In genomic region chr19:29724741-29725140, GRCh38 we compare ENCODE assay signal across 14 cellular contexts. TPM values are rescaled to one million over a fixed set of nuclear protein-coding genes. Genes with fewer than 3 reads are reported as not detected.
DNase-seq lines count a peak whose midpoint lies in the region; ATAC-seq and TF ChIP-seq lines count a peak whose summit lies in the region.
"Had no signal": no experiment of that assay in that cellular context is flagged by ENCODE, and none has a peak within 500 bp of the region (broad histone marks: within the 10 kb centered on the region; RNA-seq: fewer than 3 reads in every experiment).

No MANE protein-coding gene starts in this region.

- H3K9ac ChIP-seq in BLaER1: no peak overlapping the region; the same call in 1 of the 2 replicates
- H3K9ac ChIP-seq in neural cell (ENCODE audit: low read length): peak overlapping the region; percentile 55

- no peak for ATAC-seq in foreskin keratinocyte
- no peak for ATAC-seq in GM18505 (IDR thresholded peaks at IDR 0.05; ENCODE audit: unreplicated experiment)
- ATAC-seq: esophagus mucosa had no signal

- H3K27ac ChIP-seq in BLaER1: no peak overlapping the region
- peak overlapping the region; percentile 58 for H3K27ac ChIP-seq in neural cell (ENCODE audit: low read length)
- no peak overlapping the region for H3K27ac ChIP-seq in foreskin keratinocyte
- H3K27ac ChIP-seq in thyroid gland: no peak overlapping the region
- H3K27ac ChIP-seq: neutrophil had no signal

- H3K4me1 Mint-ChIP-seq in chondrocyte (ENCODE audit: low read depth): peaks cover 3% of the 10 kb centered on the region
- H3K4me1 Mint-ChIP-seq: activated T-helper 17 cell treated with anti-CD3 and anti-CD28 coated beads, Interleukin-2, amount 50 U/mL, for 72 hours had no signal

- H3K36me3 Mint-ChIP-seq in chondrocyte (ENCODE audit: low read depth): no peaks in the 10 kb centered on the region
- H3K36me3 Mint-ChIP-seq: CD8-positive, alpha-beta memory T cell had no signal

- H3K4me3 ChIP-seq in BLaER1: peak overlapping the region; percentile 54
- peak overlapping the region; percentile 32 for H3K4me3 ChIP-seq in HFF-Myc (replicated peaks; ENCODE audit: low read depth, low read length)
- peak overlapping the region; percentile 52 for H3K4me3 ChIP-seq in neural cell (ENCODE audit: low read length)
- no peak overlapping the region for H3K4me3 ChIP-seq in thyroid gland (replicated peaks in 1 of 3)

- H3K36me3 ChIP-seq in BLaER1 (no peaks in the 10 kb centered on the region), neural cell (ENCODE audit: insufficient read depth, low read length) (no peaks in the 10 kb centered on the region), thyroid gland (no peaks in the 10 kb centered on the region)
- H3K36me3 ChIP-seq: neutrophil had no signal

- intact Hi-C loops in thyroid gland (cut with DNase I): no loop called here

- no peaks in the 10 kb centered on the region for H3K79me2 ChIP-seq in neural cell (replicated peaks; ENCODE audit: insufficient read depth, low read length)

- peak overlapping the region; percentile 60 for H3K4me3 Mint-ChIP-seq in chondrocyte (ENCODE audit: unreplicated experiment)

- H3K4me2 ChIP-seq in BLaER1 (peak overlapping the region; percentile 92), neural cell (ENCODE audit: low read length) (no peak overlapping the region)

- no peaks in the 10 kb centered on the region for H3K9me3 ChIP-seq in BLaER1
- no peaks in the 10 kb centered on the region for H3K9me3 ChIP-seq in neural cell (ENCODE audit: low read length)
- H3K9me3 ChIP-seq in thyroid gland: no peaks in the 10 kb centered on the region
- H3K9me3 ChIP-seq: neutrophil had no signal

- peaks cover 3% of the 10 kb centered on the region for H3F3A ChIP-seq in neural cell (ENCODE audit: insufficient read depth, low read length, poor library complexity, severe bottlenecking)

- H2AFZ ChIP-seq in neural cell (ENCODE audit: low read depth, low read length): peak overlapping the region; percentile 94

- H3K4me1 ChIP-seq in BLaER1 (peaks cover 23% of the 10 kb centered on the region), foreskin keratinocyte (no peaks in the 10 kb centered on the region), thyroid gland (peaks cover 7 to 8% of the 10 kb centered on the region in 2 donors)

- no peak for DNase-seq in HFF-Myc (ENCODE audit: extremely low read depth, low read depth)
- no peak for DNase-seq in chondrocyte (ENCODE audit: low spot score)
- no peak for DNase-seq in foreskin keratinocyte
- no peak for DNase-seq in NCI-H187 treated with DMSO at 0.1 percent for 48 hours (lab: John Stamatoyannopoulos, UW)
- no peak for DNase-seq in thyroid gland
- DNase-seq: central memory CD4-positive, alpha-beta T cell; NCI-H1105 had no signal

- TF ChIP-seq POLR2A in GM18505 (IDR thresholded peaks at IDR 0.05; ENCODE audit: borderline replicate concordance, extremely low read depth, insufficient read depth, insufficient read length): no peak
- TF ChIP-seq POLR2A in thyroid gland (IDR thresholded peaks at IDR 0.05): no peak

- H3K27me3 ChIP-seq in BLaER1: peaks cover 23% of the 10 kb centered on the region
- no peaks in the 10 kb centered on the region for H3K27me3 ChIP-seq in neural cell (ENCODE audit: insufficient read depth, low read depth, low read length)
- H3K27me3 ChIP-seq in foreskin keratinocyte: peaks cover 46% of the 10 kb centered on the region
- H3K27me3 ChIP-seq in thyroid gland: peaks cover 7% of the 10 kb centered on the region

- no peaks in the 10 kb centered on the region for H3K9me3 Mint-ChIP-seq in chondrocyte (ENCODE audit: low read depth)
- H3K9me3 Mint-ChIP-seq: activated T-helper 17 cell treated with anti-CD3 and anti-CD28 coated beads, Interleukin-2, amount 50 U/mL, for 72 hours; CD8-positive, alpha-beta memory T cell had no signal

- H3K27me3 Mint-ChIP-seq in chondrocyte (ENCODE audit: low read depth): peaks cover 26% of the 10 kb centered on the region

- no peak for TF ChIP-seq RAD21 in neural cell (conservative IDR thresholded peaks at IDR 0.05)

- TF ChIP-seq EP300 in neural cell (conservative IDR thresholded peaks at IDR 0.05; ENCODE audit: poor library complexity, severe bottlenecking): no peak

- no peaks in the 10 kb centered on the region for H3K9me2 ChIP-seq in neural cell (ENCODE audit: insufficient read depth, low read length)

- TF ChIP-seq CTCF in HFF-Myc (IDR thresholded peaks at IDR 0.05; ENCODE audit: low read depth, low read length, missing control alignments) (no peak), chondrocyte (IDR thresholded peaks at IDR 0.05) (no peak), neural cell (IDR thresholded peaks at IDR 0.05; ENCODE audit: poor library complexity, severe bottlenecking) (no peak), foreskin keratinocyte (conservative IDR thresholded peaks at IDR 0.05) (no peak), thyroid gland (IDR thresholded peaks at IDR 0.05) (no peak)

- 50 to 57% methylated on average over 14 of the region's 14 CpGs for WGBS in thyroid gland, 2 donors

- H4K20me1 ChIP-seq in BLaER1 (no peaks in the 10 kb centered on the region), neural cell (ENCODE audit: insufficient read depth) (no peaks in the 10 kb centered on the region)

- no peak overlapping the region for H3K27ac Mint-ChIP-seq in chondrocyte (ENCODE audit: unreplicated experiment)
- H3K27ac Mint-ChIP-seq: activated T-helper 17 cell treated with anti-CD3 and anti-CD28 coated beads, Interleukin-2, amount 50 U/mL, for 72 hours had no signal

TF ChIP-seq in neural cell, 6 proteins besides CTCF, POLR2A, EP300 and RAD21:
- TF ChIP-seq POLR2AphosphoS5 (IDR thresholded peaks at IDR 0.05) (no peak), TAF1 (IDR thresholded peaks at IDR 0.05; ENCODE audit: low read depth) (no peak)

RNA-seq across cellular contexts. Expression of gene C19orf12, which starts 9.7 kb away (rescaled TPM):
- total RNA-seq in chondrocyte (43.7 to 46.9 TPM (median 46.4 TPM) in 3 replicates), foreskin keratinocyte (13.8 and 16.7 TPM in 2 replicates), thyroid gland (10 to 100 TPM; 24.4 to 34.0 (median 31.9) TPM)
- polyA plus RNA-seq in neural cell (77.0 and 83.8 TPM in 2 replicates), foreskin keratinocyte (9.9 and 10.0 TPM in 2 replicates)
- polyA minus RNA-seq in neural cell: 57.2 and 60.9 TPM in 2 replicates

RNA-seq across cellular contexts. Expression of gene PLEKHF1, which starts 59.5 kb away (rescaled TPM):
- total RNA-seq in chondrocyte (10.1 to 29.4 TPM (median 28.6 TPM) in 3 replicates), foreskin keratinocyte (13.8 and 15.0 TPM in 2 replicates), thyroid gland (10 to 100 TPM; 12.1 to 20.3 (median 16.5) TPM)
- polyA plus RNA-seq in neural cell (not detected in 2 replicates), foreskin keratinocyte (13.2 and 15.8 TPM in 2 replicates)
- polyA minus RNA-seq in neural cell: not detected in 2 replicates

Comparison
In these comparisons a context has a peak if more than half of its experiments do, and no peak if none do; other contexts are left out.
1. H3K4me3 ChIP-seq: peak in BLaER1 (single experiment), HFF-Myc (single experiment) and neural cell (single experiment); none in thyroid gland (0 of 3).